Comparison of ENCODE assay signal across 8 cellular contexts in genomic region chr6:30681696-30682180, GRCh38. TPM values are rescaled to one million over a fixed set of nuclear protein-coding genes. Genes with fewer than 3 reads are reported as not detected.
DNase-seq lines count a peak whose midpoint lies in the region; ATAC-seq and TF ChIP-seq lines count a peak whose summit lies in the region.

No MANE protein-coding gene starts in this region.

- no peaks in the 10 kb centered on the region for H3K9me3 Mint-ChIP-seq in MCF 10A (ENCODE audit: unreplicated experiment)
- peaks cover 0 to 5% (median 0%) of the 10 kb centered on the region in 11 donors for H3K9me3 Mint-ChIP-seq in naive thymus-derived CD4-positive, alpha-beta T cell

- H3K4me1 ChIP-seq in naive thymus-derived CD4-positive, alpha-beta T cell (ENCODE audit: control insufficient read depth in 2 of 2, insufficient read depth in 2 of 2, low read length in 2 of 2) = peaks cover 5 to 24% of the 10 kb centered on the region in 2 donors

- no peaks in the 10 kb centered on the region for H3K9me3 ChIP-seq in naive thymus-derived CD4-positive, alpha-beta T cell (ENCODE audit: control insufficient read depth in 2 of 3, low read length in 3 of 3)

- peaks cover 72% of the 10 kb centered on the region for H3K36me3 Mint-ChIP-seq in MCF 10A (ENCODE audit: insufficient read depth, unreplicated experiment)
- H3K36me3 Mint-ChIP-seq in naive thymus-derived CD4-positive, alpha-beta T cell = peaks cover 24 to 76% (median 32%) of the 10 kb centered on the region in 5 donors

- no peaks in the 10 kb centered on the region for H3K27me3 ChIP-seq in naive thymus-derived CD4-positive, alpha-beta T cell (ENCODE audit: control insufficient read depth in 2 of 2, insufficient read depth in 2 of 2, low read length in 2 of 2)

- peak overlapping the region; percentile 80 for H3K27ac Mint-ChIP-seq in MCF 10A (ENCODE audit: low read depth, unreplicated experiment)
- H3K27ac Mint-ChIP-seq in naive thymus-derived CD4-positive, alpha-beta T cell = peak overlapping the region; percentile 95 to 99 (median 97)

- no peak for ATAC-seq in naive thymus-derived CD4-positive, alpha-beta T cell

- BruUV-seq in MCF 10A (replicated peaks; lab: Mats Ljungman, UMichigan) = no TSS peak

- TF ChIP-seq CTCF in AG10803 (conservative IDR thresholded peaks at IDR 0.05; ENCODE audit: low read length) (no peak), MCF 10A (IDR thresholded peaks at IDR 0.05; ENCODE audit: unreplicated experiment) (no peak)

- peak overlapping the region; percentile 94 for H3K4me3 Mint-ChIP-seq in MCF 10A (ENCODE audit: unreplicated experiment)
- peak overlapping the region; percentile 90 to 100 (median 97) for H3K4me3 Mint-ChIP-seq in naive thymus-derived CD4-positive, alpha-beta T cell

- CTCF ChIA-PET in MCF 10A (lab: Yijun Ruan, JAX) = interaction anchor here (0.6 to 17.5 kb wide), 6 partner anchors 10 to 70 kb away, joined by 4 to 537 read pairs (median 4); partner anchors contain the start of genes DHX16, MDC1 and TUBB
- CTCF ChIA-PET in naive thymus-derived CD4-positive, alpha-beta T cell (lab: Charles Lee) = interaction anchor here (0.5 to 8.9 kb wide), 8 partner anchors 38 to 412 kb away, joined by 3 to 304 read pairs (median 4); partner anchors contain the start of genes MDC1 and TUBB

- peak overlapping the region; percentile 93 for H3K4me3 ChIP-seq in AG10803 (ENCODE audit: low read length)
- peak overlapping the region; percentile 87 for H3K4me3 ChIP-seq in Jurkat, Clone E6-1 (ENCODE audit: low read length)
- peak overlapping the region; percentile 98 for H3K4me3 ChIP-seq in naive thymus-derived CD4-positive, alpha-beta T cell (ENCODE audit: low read length)

- POLR2A ChIA-PET in MCF 10A (lab: Yijun Ruan, JAX) = interaction anchor here (0.6 to 6.5 kb wide), 7 partner anchors 9 to 1009 kb away, joined by 3 to 251 read pairs (median 6); partner anchors contain the start of genes DDR1, DHX16, MDC1 and MRPS18B
- POLR2A ChIA-PET in naive thymus-derived CD4-positive, alpha-beta T cell (lab: Charles Lee) = interaction anchor here (0.6 to 15.7 kb wide), 16 partner anchors 9 to 188 kb away, joined by 3 to 499 read pairs (median 8); partner anchors contain the start of genes DHX16, MDC1, MRPS18B and NRM

- peaks cover 49% of the 10 kb centered on the region for H3K4me1 Mint-ChIP-seq in MCF 10A (ENCODE audit: insufficient read depth, unreplicated experiment)
- peaks cover 30 to 46% (median 34%) of the 10 kb centered on the region in 7 donors for H3K4me1 Mint-ChIP-seq in naive thymus-derived CD4-positive, alpha-beta T cell

- DNase-seq in AG10803 (ENCODE audit: low read depth) (no peak), MCF 10A (ENCODE audit: unreplicated experiment) (no peak), NCI-H146 (lab: John Stamatoyannopoulos, UW) (no peak), NCI-H1436 (lab: John Stamatoyannopoulos, UW) (no peak), SHP77 treated with DMSO at 0.1 percent for 48 hours (lab: John Stamatoyannopoulos, UW) (no peak), NCI-H1105 (lab: John Stamatoyannopoulos, UW) (no peak)
- DNase-seq in Jurkat, Clone E6-1 (ENCODE audit: low read depth, low spot score) = no peak
- peak in 1 of 9 donors; percentile 27 for DNase-seq in naive thymus-derived CD4-positive, alpha-beta T cell

- H3K27ac ChIP-seq in naive thymus-derived CD4-positive, alpha-beta T cell (ENCODE audit: low read depth, low read length) = peak overlapping the region; percentile 95

- H3K36me3 ChIP-seq in naive thymus-derived CD4-positive, alpha-beta T cell (ENCODE audit: control insufficient read depth in 2 of 3, insufficient read depth in 3 of 3, low read length in 3 of 3) = peaks cover 3 to 52% (median 16%) of the 10 kb centered on the region in 3 experiments

- intact Hi-C loops in MCF 10A (cut with micrococcal nuclease) = no loop called here
- intact Hi-C loops in naive thymus-derived CD4-positive, alpha-beta T cell (cut with micrococcal nuclease) = loop anchor here (1.0 to 5.0 kb wide), 12 partner anchors 9 to 676 kb away; partner anchors contain the start of genes GNL1 (in 2 of the 2), MDC1 (in 2 of the 2), MRPS18B (in 2 of the 2) and PPP1R10 (in 2 of the 2)

- no peaks in the 10 kb centered on the region for H3K27me3 Mint-ChIP-seq in MCF 10A (ENCODE audit: insufficient read depth, unreplicated experiment)
- H3K27me3 Mint-ChIP-seq in naive thymus-derived CD4-positive, alpha-beta T cell = no peaks in the 10 kb centered on the region

RNA-seq across cellular contexts. Expression of gene PPP1R18, which starts 4.7 kb away (rescaled TPM):
- 130 TPM for polyA plus RNA-seq in Jurkat, Clone E6-1 (2012; ENCODE audit: insufficient read depth, insufficient read length)
- 66.9 and 74.7 TPM in 2 replicates for total RNA-seq in MCF 10A (2022)
- total RNA-seq in naive thymus-derived CD4-positive, alpha-beta T cell = 100 to 1,000 TPM in 2 of 5 experiments, 10 to 100 TPM in 3; 60.9 to 262 (median 95.3) TPM
- 10 to 100 TPM; 70.3 to 90.5 TPM for polyA plus RNA-seq in naive thymus-derived CD4-positive, alpha-beta T cell

RNA-seq across cellular contexts. Expression of gene DHX16, which starts 8.9 kb away (rescaled TPM):
- polyA plus RNA-seq in Jurkat, Clone E6-1 (2012; ENCODE audit: insufficient read depth, insufficient read length) = 71.4 TPM
- 41.3 and 49.8 TPM in 2 replicates for total RNA-seq in MCF 10A (2022)
- total RNA-seq in naive thymus-derived CD4-positive, alpha-beta T cell = 10 to 100 TPM; 25.9 to 51.5 (median 46.7) TPM
- polyA plus RNA-seq in naive thymus-derived CD4-positive, alpha-beta T cell = 10 to 100 TPM; 14.9 to 38.3 TPM

RNA-seq across cellular contexts. Expression of gene NRM, which starts 9.0 kb away (rescaled TPM):
- polyA plus RNA-seq in Jurkat, Clone E6-1 (2012; ENCODE audit: insufficient read depth, insufficient read length) = 75.0 TPM
- total RNA-seq in MCF 10A (2022) = 3.8 and 5.3 TPM in 2 replicates
- 10 to 100 TPM in 1 of 5 experiments, 1 to 10 TPM in 4; 2.3 to 29.4 (median 3.1) TPM for total RNA-seq in naive thymus-derived CD4-positive, alpha-beta T cell
- polyA plus RNA-seq in naive thymus-derived CD4-positive, alpha-beta T cell = 1 to 10 TPM; 7.2 to 7.6 TPM

RNA-seq across cellular contexts. Expression of gene C6orf136, which starts 34.8 kb away (rescaled TPM):
- polyA plus RNA-seq in Jurkat, Clone E6-1 (2012; ENCODE audit: insufficient read depth, insufficient read length) = 32.3 TPM
- 10.3 and 15.7 TPM in 2 replicates for total RNA-seq in MCF 10A (2022)
- total RNA-seq in naive thymus-derived CD4-positive, alpha-beta T cell = 10 to 100 TPM; 23.7 to 38.0 (median 32.1) TPM
- 10 to 100 TPM; 12.3 to 22.5 TPM for polyA plus RNA-seq in naive thymus-derived CD4-positive, alpha-beta T cell

RNA-seq across cellular contexts. Expression of gene MDC1, which starts 35.3 kb away (rescaled TPM):
- 75.5 TPM for polyA plus RNA-seq in Jurkat, Clone E6-1 (2012; ENCODE audit: insufficient read depth, insufficient read length)
- total RNA-seq in MCF 10A (2022) = 50.6 and 54.5 TPM in 2 replicates
- total RNA-seq in naive thymus-derived CD4-positive, alpha-beta T cell = 10 to 100 TPM; 40.3 to 78.9 (median 62.0) TPM
- polyA plus RNA-seq in naive thymus-derived CD4-positive, alpha-beta T cell = 10 to 100 TPM in 1 of 2 donors, 1 to 10 TPM in 1; 4.5 to 11.0 TPM
